In genomic region chr12:50527086-50527726, GRCh38 we compare ENCODE assay signal across 1 cellular context.
TF ChIP-seq lines count a peak whose summit lies in the region.

No MANE protein-coding gene starts in this region.

TF ChIP-seq in HepG2, 621 proteins besides CTCF, POLR2A, EP300 and RAD21 (continued from another document and continues in another):
- TF ChIP-seq, protein P1, sequence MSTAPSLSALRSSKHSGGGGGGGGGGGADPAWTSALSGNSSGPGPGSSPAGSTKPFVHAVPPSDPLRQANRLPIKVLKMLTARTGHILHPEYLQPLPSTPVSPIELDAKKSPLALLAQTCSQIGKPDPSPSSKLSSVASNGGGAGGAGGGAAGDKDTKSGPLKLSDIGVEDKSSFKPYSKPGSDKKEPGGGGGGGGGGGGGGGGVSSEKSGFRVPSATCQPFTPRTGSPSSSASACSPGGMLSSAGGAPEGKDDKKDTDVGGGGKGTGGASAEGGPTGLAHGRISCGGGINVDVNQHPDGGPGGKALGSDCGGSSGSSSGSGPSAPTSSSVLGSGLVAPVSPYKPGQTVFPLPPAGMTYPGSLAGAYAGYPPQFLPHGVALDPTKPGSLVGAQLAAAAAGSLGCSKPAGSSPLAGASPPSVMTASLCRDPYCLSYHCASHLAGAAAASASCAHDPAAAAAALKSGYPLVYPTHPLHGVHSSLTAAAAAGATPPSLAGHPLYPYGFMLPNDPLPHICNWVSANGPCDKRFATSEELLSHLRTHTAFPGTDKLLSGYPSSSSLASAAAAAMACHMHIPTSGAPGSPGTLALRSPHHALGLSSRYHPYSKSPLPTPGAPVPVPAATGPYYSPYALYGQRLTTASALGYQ (CRISPR knock-in tag; IDR thresholded peaks at IDR 0.05): peak; percentile 75; the same call in 1 of the 2 replicates
- TF ChIP-seq, protein P2, sequence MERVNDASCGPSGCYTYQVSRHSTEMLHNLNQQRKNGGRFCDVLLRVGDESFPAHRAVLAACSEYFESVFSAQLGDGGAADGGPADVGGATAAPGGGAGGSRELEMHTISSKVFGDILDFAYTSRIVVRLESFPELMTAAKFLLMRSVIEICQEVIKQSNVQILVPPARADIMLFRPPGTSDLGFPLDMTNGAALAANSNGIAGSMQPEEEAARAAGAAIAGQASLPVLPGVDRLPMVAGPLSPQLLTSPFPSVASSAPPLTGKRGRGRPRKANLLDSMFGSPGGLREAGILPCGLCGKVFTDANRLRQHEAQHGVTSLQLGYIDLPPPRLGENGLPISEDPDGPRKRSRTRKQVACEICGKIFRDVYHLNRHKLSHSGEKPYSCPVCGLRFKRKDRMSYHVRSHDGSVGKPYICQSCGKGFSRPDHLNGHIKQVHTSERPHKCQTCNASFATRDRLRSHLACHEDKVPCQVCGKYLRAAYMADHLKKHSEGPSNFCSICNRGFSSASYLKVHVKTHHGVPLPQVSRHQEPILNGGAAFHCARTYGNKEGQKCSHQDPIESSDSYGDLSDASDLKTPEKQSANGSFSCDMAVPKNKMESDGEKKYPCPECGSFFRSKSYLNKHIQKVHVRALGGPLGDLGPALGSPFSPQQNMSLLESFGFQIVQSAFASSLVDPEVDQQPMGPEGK (CRISPR knock-in tag; IDR thresholded peaks at IDR 0.05): no peak
- TF ChIP-seq ONECUT2 (CRISPR knock-in tag; IDR thresholded peaks at IDR 0.05): no peak
- no peak for TF ChIP-seq POLR2AphosphoS5 (IDR thresholded peaks at IDR 0.05; ENCODE audit: low read depth, low read length)
- TF ChIP-seq, protein P3, sequence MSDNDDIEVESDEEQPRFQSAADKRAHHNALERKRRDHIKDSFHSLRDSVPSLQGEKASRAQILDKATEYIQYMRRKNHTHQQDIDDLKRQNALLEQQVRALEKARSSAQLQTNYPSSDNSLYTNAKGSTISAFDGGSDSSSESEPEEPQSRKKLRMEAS (IDR thresholded peaks at IDR 0.05): no peak
- no peak for TF ChIP-seq ZNF572 (CRISPR knock-in tag; IDR thresholded peaks at IDR 0.05)
- no peak for TF ChIP-seq ZNF224 (CRISPR knock-in tag; IDR thresholded peaks at IDR 0.05)
- no peak for TF ChIP-seq HES4 (CRISPR knock-in tag; IDR thresholded peaks at IDR 0.05; ENCODE audit: borderline replicate concordance)
- TF ChIP-seq ZBTB34 (CRISPR knock-in tag; IDR thresholded peaks at IDR 0.05): peak; percentile 100
- TF ChIP-seq ZNF446 (CRISPR knock-in tag; IDR thresholded peaks at IDR 0.05): no peak
- TF ChIP-seq ETV6 (CRISPR knock-in tag; conservative IDR thresholded peaks at IDR 0.05): no peak
- no peak for TF ChIP-seq NRL (CRISPR knock-in tag; IDR thresholded peaks at IDR 0.05; ENCODE audit: borderline replicate concordance)
- TF ChIP-seq ZMYM3 (CRISPR knock-in tag; IDR thresholded peaks at IDR 0.05): peak; percentile 83
- 0 out of 2 replicates have a peak, but pooled peaks have one; percentile 25 for TF ChIP-seq KDM1A (CRISPR knock-in tag; IDR thresholded peaks at IDR 0.05)
- TF ChIP-seq ZMYM2 (CRISPR knock-in tag; IDR thresholded peaks at IDR 0.05): peak; percentile 86
- TF ChIP-seq TBX2 (CRISPR knock-in tag; IDR thresholded peaks at IDR 0.05; ENCODE audit: borderline replicate concordance): peak; percentile 86
- TF ChIP-seq, protein P4, sequence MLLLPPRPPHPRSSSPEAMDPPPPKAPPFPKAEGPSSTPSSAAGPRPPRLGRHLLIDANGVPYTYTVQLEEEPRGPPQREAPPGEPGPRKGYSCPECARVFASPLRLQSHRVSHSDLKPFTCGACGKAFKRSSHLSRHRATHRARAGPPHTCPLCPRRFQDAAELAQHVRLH (CRISPR knock-in tag; IDR thresholded peaks at IDR 0.05; ENCODE audit: borderline replicate concordance, low read depth): peak; percentile 26; the same call in 1 of the 2 replicates
- no peak for TF ChIP-seq ATF4 (CRISPR knock-in tag; IDR thresholded peaks at IDR 0.05)
- no peak for TF ChIP-seq ARHGAP35 (CRISPR knock-in tag; IDR thresholded peaks at IDR 0.05; ENCODE audit: borderline replicate concordance)
- TF ChIP-seq THYN1 (CRISPR knock-in tag; IDR thresholded peaks at IDR 0.05; ENCODE audit: borderline replicate concordance, low read depth): no peak
- peak; percentile 89; the same call in 1 of the 2 replicates for TF ChIP-seq SALL1 (CRISPR knock-in tag; IDR thresholded peaks at IDR 0.05)
- TF ChIP-seq NFE2L1 (CRISPR knock-in tag; IDR thresholded peaks at IDR 0.05; ENCODE audit: borderline replicate concordance): no peak
- TF ChIP-seq HOMEZ (CRISPR knock-in tag; IDR thresholded peaks at IDR 0.05; ENCODE audit: low read depth): peak; percentile 70; the same call in 1 of the 2 replicates
- peak; percentile 49; the same call in 1 of the 2 replicates for TF ChIP-seq MBD4 (IDR thresholded peaks at IDR 0.05; ENCODE audit: borderline replicate concordance, low read length)
- no peak for TF ChIP-seq FLYWCH1 (CRISPR knock-in tag; IDR thresholded peaks at IDR 0.05)
- TF ChIP-seq ZFP36L1 (CRISPR knock-in tag; IDR thresholded peaks at IDR 0.05): no peak
- TF ChIP-seq SIN3A (IDR thresholded peaks at IDR 0.05; ENCODE audit: borderline replicate concordance, low read depth, low read length): no peak
- no peak for TF ChIP-seq SYNCRIP (IDR thresholded peaks at IDR 0.05; ENCODE audit: insufficient read depth, low read depth, low read length)
- TF ChIP-seq CAMTA2 (CRISPR knock-in tag; IDR thresholded peaks at IDR 0.05; ENCODE audit: borderline replicate concordance): no peak
- no peak for TF ChIP-seq ZSCAN20 (CRISPR knock-in tag; IDR thresholded peaks at IDR 0.05; ENCODE audit: borderline replicate concordance)
- TF ChIP-seq SKIL (CRISPR knock-in tag; IDR thresholded peaks at IDR 0.05; ENCODE audit: borderline replicate concordance): 0 out of 2 replicates have a peak, but pooled peaks have one; percentile 47
- TF ChIP-seq ZBTB3 (CRISPR knock-in tag; IDR thresholded peaks at IDR 0.05; ENCODE audit: borderline replicate concordance, low read depth): no peak
- TF ChIP-seq ETV5 (CRISPR knock-in tag; IDR thresholded peaks at IDR 0.05; ENCODE audit: borderline replicate concordance): peak; percentile 67; the same call in 1 of the 2 replicates
- TF ChIP-seq ZBTB4 (CRISPR knock-in tag; IDR thresholded peaks at IDR 0.05; ENCODE audit: borderline replicate concordance): no peak
- no peak for TF ChIP-seq PBX3 (CRISPR knock-in tag; IDR thresholded peaks at IDR 0.05; ENCODE audit: borderline replicate concordance)
- TF ChIP-seq MLX (CRISPR knock-in tag; IDR thresholded peaks at IDR 0.05): peak; percentile 89
- peak in 1 of 2 experiments; percentile 60; a peak in 1 of 4 replicates for TF ChIP-seq KLF16 (CRISPR knock-in tag; IDR thresholded peaks at IDR 0.05)
- no peak for TF ChIP-seq ZNF34 (CRISPR knock-in tag; IDR thresholded peaks at IDR 0.05; ENCODE audit: borderline replicate concordance)
- TF ChIP-seq ZNF704 (CRISPR knock-in tag; IDR thresholded peaks at IDR 0.05; ENCODE audit: borderline replicate concordance): no peak
- no peak for TF ChIP-seq TBL1XR1 (IDR thresholded peaks at IDR 0.05; ENCODE audit: borderline replicate concordance, low read length, partially characterized antibody)
- TF ChIP-seq CREM (IDR thresholded peaks at IDR 0.05): peak; percentile 89
- no peak for TF ChIP-seq CREM (CRISPR knock-in tag; IDR thresholded peaks at IDR 0.05)
- TF ChIP-seq, protein P5, sequence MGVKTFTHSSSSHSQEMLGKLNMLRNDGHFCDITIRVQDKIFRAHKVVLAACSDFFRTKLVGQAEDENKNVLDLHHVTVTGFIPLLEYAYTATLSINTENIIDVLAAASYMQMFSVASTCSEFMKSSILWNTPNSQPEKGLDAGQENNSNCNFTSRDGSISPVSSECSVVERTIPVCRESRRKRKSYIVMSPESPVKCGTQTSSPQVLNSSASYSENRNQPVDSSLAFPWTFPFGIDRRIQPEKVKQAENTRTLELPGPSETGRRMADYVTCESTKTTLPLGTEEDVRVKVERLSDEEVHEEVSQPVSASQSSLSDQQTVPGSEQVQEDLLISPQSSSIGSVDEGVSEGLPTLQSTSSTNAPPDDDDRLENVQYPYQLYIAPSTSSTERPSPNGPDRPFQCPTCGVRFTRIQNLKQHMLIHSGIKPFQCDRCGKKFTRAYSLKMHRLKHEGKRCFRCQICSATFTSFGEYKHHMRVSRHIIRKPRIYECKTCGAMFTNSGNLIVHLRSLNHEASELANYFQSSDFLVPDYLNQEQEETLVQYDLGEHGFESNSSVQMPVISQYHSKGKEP (CRISPR knock-in tag; IDR thresholded peaks at IDR 0.05): no peak
